In the genomic region with DNA sequence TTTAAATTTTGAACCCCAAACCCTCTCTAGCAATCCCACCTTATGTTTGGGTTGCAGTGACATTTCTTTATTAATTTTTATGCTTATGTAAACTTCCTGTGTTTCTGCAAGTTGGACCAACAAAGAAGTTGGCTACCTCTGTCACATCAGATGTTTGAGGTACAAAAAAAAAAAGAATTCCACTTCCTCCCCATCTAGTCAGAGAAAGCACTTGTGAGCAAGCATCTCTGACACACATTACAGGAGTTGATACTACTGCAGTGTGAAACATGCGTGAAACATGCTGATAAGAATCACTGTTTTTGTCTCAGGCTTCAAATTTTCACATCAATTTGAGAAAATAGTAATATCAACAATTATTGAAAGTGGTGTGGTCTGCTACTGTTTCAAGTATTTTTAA, we compare ENCODE assay signal across 9 cellular contexts. TPM values are rescaled to one million over a fixed set of nuclear protein-coding genes. Genes with fewer than 3 reads are reported as not detected.
A peak's percentile ranks its signal among the peaks of the same experiment; 100 is the strongest.
DNase-seq lines count a peak whose midpoint lies in the region; ATAC-seq and TF ChIP-seq lines count a peak whose summit lies in the region.
"Had no signal": no experiment of that assay in that cellular context is flagged by ENCODE, and none has a peak within 500 bp of the region (broad histone marks: within the 10 kb centered on the region; RNA-seq: fewer than 3 reads in every experiment).

No MANE protein-coding gene starts in this region.

- no peaks in the 10 kb centered on the region for H3K27me3 Mint-ChIP-seq in CD8-positive, alpha-beta memory T cell
- H3K27me3 Mint-ChIP-seq in naive thymus-derived CD8-positive, alpha-beta T cell = no peaks in the 10 kb centered on the region

- CTCF ChIA-PET in CD8-positive, alpha-beta memory T cell (lab: Charles Lee) = interaction anchor here (1.1 to 1.3 kb wide), 2 partner anchors 51 to 57 kb away, joined by 3 to 4 read pairs; no protein-coding TSS in a partner anchor

- no peaks in the 10 kb centered on the region for H3K36me3 ChIP-seq in CD8-positive, alpha-beta memory T cell (ENCODE audit: insufficient read depth, low read length)
- H3K36me3 ChIP-seq in HUES64 (ENCODE audit: insufficient read depth, low read length) (peaks cover 10% of the 10 kb centered on the region), breast epithelium (no peaks in the 10 kb centered on the region)

- H3K9ac ChIP-seq in HUES64 (ENCODE audit: low read depth, low read length) = no peak overlapping the region

- no peaks in the 10 kb centered on the region for H3K9me3 Mint-ChIP-seq in CD8-positive, alpha-beta memory T cell
- no peaks in the 10 kb centered on the region for H3K9me3 Mint-ChIP-seq in naive thymus-derived CD8-positive, alpha-beta T cell

- WGBS in HUES64 = 84% methylated on average over 1 of the region's 1 CpG

- H3K36me3 Mint-ChIP-seq in CD8-positive, alpha-beta memory T cell = peaks cover 0 to 24% (median 0%) of the 10 kb centered on the region in 3 donors
- peaks cover 0 to 11% (median 2%) of the 10 kb centered on the region in 3 donors for H3K36me3 Mint-ChIP-seq in naive thymus-derived CD8-positive, alpha-beta T cell

- peak overlapping the region; percentile 89 to 97 (median 91) for H3K4me3 Mint-ChIP-seq in CD8-positive, alpha-beta memory T cell
- peak overlapping the region; percentile 81 to 94 (median 92) for H3K4me3 Mint-ChIP-seq in naive thymus-derived CD8-positive, alpha-beta T cell

- H3K9me3 ChIP-seq in CD8-positive, alpha-beta memory T cell (ENCODE audit: low read length) = no peaks in the 10 kb centered on the region
- H3K9me3 ChIP-seq in HUES64 (ENCODE audit: insufficient read depth, low read depth, low read length) (no peaks in the 10 kb centered on the region), breast epithelium (no peaks in the 10 kb centered on the region)

- DNase-seq in CD8-positive, alpha-beta memory T cell = peak in 3 of 5 donors; percentile 49 to 66 (median 51)
- DNase-seq in breast epithelium (ENCODE audit: low spot score in 2 of 2) (no peak), foreskin melanocyte (no peak), SKM-1 (lab: John Stamatoyannopoulos, UW; ENCODE audit: unreplicated experiment) (no peak)
- DNase-seq in naive thymus-derived CD8-positive, alpha-beta T cell = peak in 5 of 10 donors; percentile 9 to 65 (median 45)
- no peak for DNase-seq in stimulated activated CD4-positive, alpha-beta T cell treated with anti-CD3 and anti-CD28 coated beads, Interleukin-2, amount 100 ng/mL, for 48 hours

- no peaks in the 10 kb centered on the region for H3K27me3 ChIP-seq in CD8-positive, alpha-beta memory T cell (ENCODE audit: insufficient read depth, low read length, poor library complexity, severe bottlenecking)
- H3K27me3 ChIP-seq in HUES64 (ENCODE audit: insufficient read depth, low read length) (peaks cover 16% of the 10 kb centered on the region; the same call in 1 of the 2 replicates), breast epithelium (no peaks in the 10 kb centered on the region)

- ATAC-seq in naive thymus-derived CD8-positive, alpha-beta T cell = peak in 1 of 2 donors; percentile 34
- ATAC-seq in HG02763 (IDR thresholded peaks at IDR 0.05; ENCODE audit: unreplicated experiment) = no peak

- intact Hi-C loops in breast epithelium (cut with DNase I; ENCODE audit: low total_unique reads) = no loop called here

- TF ChIP-seq CTCF in breast epithelium (IDR thresholded peaks at IDR 0.05) = no peak

- H3K4me3 ChIP-seq in CD8-positive, alpha-beta memory T cell (ENCODE audit: low read length) = peak overlapping the region; percentile 81
- H3K4me3 ChIP-seq in HUES64 (ENCODE audit: low read length) = peak overlapping the region; percentile 85
- peak overlapping the region in 2 of 3 donors; percentile 89 to 95 for H3K4me3 ChIP-seq in breast epithelium

- TF ChIP-seq POLR2A in breast epithelium (IDR thresholded peaks at IDR 0.05) = no peak

- H3K4me1 ChIP-seq in CD8-positive, alpha-beta memory T cell (ENCODE audit: insufficient read depth, low read length) = peaks cover 32% of the 10 kb centered on the region
- H3K4me1 ChIP-seq in HUES64 (ENCODE audit: insufficient read depth, low read length) (peaks cover 17% of the 10 kb centered on the region; the same call in 1 of the 2 replicates), breast epithelium (peaks cover 5 to 6% of the 10 kb centered on the region in 2 donors)

- POLR2A ChIA-PET in CD8-positive, alpha-beta memory T cell (lab: Charles Lee) = interaction anchor here (0.6 to 1.8 kb wide), 2 partner anchors 47 to 68 kb away, joined by 3 to 6 read pairs; no protein-coding TSS in a partner anchor
- POLR2A ChIA-PET in naive thymus-derived CD8-positive, alpha-beta T cell (lab: Charles Lee) = interaction anchor here (1.2 to 2.0 kb wide), 5 partner anchors 47 to 112 kb away, joined by 3 to 28 read pairs (median 11); partner anchors contain the start of genes ATXN7, PSMD6 and THOC7

- peak overlapping the region; percentile 97 to 99 (median 98) for H3K27ac Mint-ChIP-seq in CD8-positive, alpha-beta memory T cell
- H3K27ac Mint-ChIP-seq in naive thymus-derived CD8-positive, alpha-beta T cell = peak overlapping the region; percentile 78 to 98 (median 95)

- H3K4me1 Mint-ChIP-seq in CD8-positive, alpha-beta memory T cell = peaks cover 31 to 54% (median 48%) of the 10 kb centered on the region in 3 donors
- H3K4me1 Mint-ChIP-seq in naive thymus-derived CD8-positive, alpha-beta T cell = peaks cover 8 to 44% (median 28%) of the 10 kb centered on the region in 4 donors

- peak overlapping the region; percentile 85 for H3K27ac ChIP-seq in CD8-positive, alpha-beta memory T cell (ENCODE audit: low read depth, low read length)
- H3K27ac ChIP-seq in HUES64 (ENCODE audit: low read depth, low read length) = no peak overlapping the region
- H3K27ac ChIP-seq in breast epithelium = peak overlapping the region in 1 of 2 donors; percentile 99

RNA-seq across cellular contexts. Expression of gene SCAANT1, which starts 1.3 kb away (rescaled TPM):
- not detected for total RNA-seq in CD8-positive, alpha-beta memory T cell
- polyA plus RNA-seq in CD8-positive, alpha-beta memory T cell = not detected
- polyA plus RNA-seq in HUES64 (2013, experiment 1 of 2) = not detected
- not detected for polyA plus RNA-seq in HUES64 (2013, experiment 2 of 2)
- not detected for total RNA-seq in breast epithelium
- total RNA-seq in naive thymus-derived CD8-positive, alpha-beta T cell = 1 to 10 TPM in 1 of 2 experiments, not detected in 1; 2.9 TPM
- polyA plus RNA-seq in naive thymus-derived CD8-positive, alpha-beta T cell = not detected
- polyA plus RNA-seq: adipose tissue had no signal

RNA-seq across cellular contexts. Expression of gene ATXN7, which starts 47.2 kb away (rescaled TPM):
- 10 to 100 TPM; 33.9 to 34.6 TPM for total RNA-seq in CD8-positive, alpha-beta memory T cell
- polyA plus RNA-seq in CD8-positive, alpha-beta memory T cell = 14.1 TPM
- polyA plus RNA-seq in HUES64 (2013, experiment 1 of 2) = 7.7 TPM
- polyA plus RNA-seq in HUES64 (2013, experiment 2 of 2) = 7.4 TPM
- total RNA-seq in breast epithelium = 10 to 100 TPM; 37.4 to 56.2 (median 47.9) TPM
- 100 to 1,000 TPM; 161 to 162 TPM for total RNA-seq in naive thymus-derived CD8-positive, alpha-beta T cell
- 10 to 100 TPM; 18.0 to 29.8 (median 21.9) TPM for polyA plus RNA-seq in naive thymus-derived CD8-positive, alpha-beta T cell

RNA-seq across cellular contexts. Expression of gene THOC7, which starts 47.3 kb away (rescaled TPM):
- total RNA-seq in CD8-positive, alpha-beta memory T cell = 10 to 100 TPM; 85.5 to 93.2 TPM
- polyA plus RNA-seq in CD8-positive, alpha-beta memory T cell = 96.2 TPM
- 75.2 TPM for polyA plus RNA-seq in HUES64 (2013, experiment 1 of 2)
- polyA plus RNA-seq in HUES64 (2013, experiment 2 of 2) = 91.1 TPM
- 10 to 100 TPM; 61.9 to 62.9 (median 62.2) TPM for total RNA-seq in breast epithelium
- total RNA-seq in naive thymus-derived CD8-positive, alpha-beta T cell = 10 to 100 TPM; 52.2 to 52.5 TPM
- polyA plus RNA-seq in naive thymus-derived CD8-positive, alpha-beta T cell = 100 to 1,000 TPM in 1 of 3 donors, 10 to 100 TPM in 2; 79.9 to 116 (median 100.0) TPM

Comparison
In these comparisons a context has a peak if more than half of its experiments do, and no peak if none do; other contexts are left out.
1. DNase-seq: peak in CD8-positive, alpha-beta memory T cell (3 of 5); none in breast epithelium (0 of 2), stimulated activated CD4-positive, alpha-beta T cell treated with anti-CD3 and anti-CD28 coated beads, Interleukin-2, amount 100 ng/mL, for 48 hours (0 of 2), foreskin melanocyte (single experiment) and SKM-1 (single experiment).
2. Peak in every context shown above with its lines, with median percentiles within 50 percentile points of each other: H3K4me3 ChIP-seq.